8 cellular contexts compared by ENCODE assay signal in the genomic region with DNA sequence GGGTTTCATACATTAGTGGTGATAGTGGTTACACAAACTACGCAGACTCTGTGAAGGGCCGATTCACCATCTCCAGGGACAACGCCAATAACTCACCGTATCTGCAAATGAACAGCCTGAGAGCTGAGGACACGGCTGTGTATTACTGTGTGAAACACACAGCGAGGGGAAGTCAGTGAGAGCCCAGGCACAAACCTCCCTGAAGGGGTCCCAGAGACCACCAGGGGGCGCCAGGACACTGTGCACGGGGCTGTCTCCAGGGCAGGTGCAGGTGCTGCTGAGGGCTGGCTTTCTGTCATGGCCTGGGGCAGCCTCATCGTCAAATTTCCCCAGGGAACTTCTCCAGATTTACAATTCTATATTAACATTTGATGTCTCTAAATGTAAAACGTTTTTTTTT.
A peak's percentile ranks its signal among the peaks of the same experiment; 100 is the strongest.
DNase-seq lines count a peak whose midpoint lies in the region; ATAC-seq and TF ChIP-seq lines count a peak whose summit lies in the region.
"Not testable (repeated sequence)": the region's sequence is repeated elsewhere in the genome, so short reads cannot be mapped to it uniquely, and the experiment has no call there.

No MANE protein-coding gene starts in this region.

- DNase-seq in WERI-Rb-1 = peak; percentile 35
- peak; percentile 7 to 41 (median 11) for DNase-seq in activated CD8-positive, alpha-beta memory T cell treated with anti-CD3 and anti-CD28 coated beads for 48 hours (ENCODE audit: low read depth in 2 of 3, low spot score in 2 of 3)
- DNase-seq in activated naive CD4-positive, alpha-beta T cell treated with anti-CD3 and anti-CD28 coated beads, Interleukin-2, amount 10 ng/mL, durations not matched to agents 7 days and 5 days = peak; percentile 38
- peak; percentile 13 to 49 for DNase-seq in heart right ventricle
- peak in 9 of 10 donors; percentile 14 to 82 (median 30) for DNase-seq in posterior cingulate gyrus
- DNase-seq in stimulated activated CD4-positive, alpha-beta T cell treated with anti-CD3 and anti-CD28 coated beads, TNF-alpha, amount 100 ng/mL, for 24 hours (ENCODE audit: low read depth in 3 of 3) = peak; percentile 1 to 58 (median 28)
- DNase-seq in upper lobe of right lung = peak; percentile 62

- WGBS in heart right ventricle, 2 donors = 21 to 26% methylated on average over 8 of the region's 10 CpGs

- H3K4me1 ChIP-seq in heart right ventricle, upper lobe of right lung: not testable (repeated sequence)

- H3K27me3 ChIP-seq in WERI-Rb-1 (ENCODE audit: insufficient read depth, low read depth, severe bottlenecking); heart right ventricle; upper lobe of right lung: not testable (repeated sequence)

- H3K36me3 Mint-ChIP-seq in activated naive CD4-positive, alpha-beta T cell treated with anti-CD3 and anti-CD28 coated beads, Interleukin-2, amount 10 ng/mL, durations not matched to agents 7 days and 5 days = not testable (repeated sequence)

- H3K9me3 ChIP-seq in WERI-Rb-1 (ENCODE audit: severe bottlenecking); heart right ventricle; upper lobe of right lung: not testable (repeated sequence)

- CTCF ChIA-PET in activated naive CD4-positive, alpha-beta T cell treated with anti-CD3 and anti-CD28 coated beads, Interleukin-2, amount 10 ng/mL, durations not matched to agents 7 days and 5 days (lab: Charles Lee) = not testable (repeated sequence)

- not testable (repeated sequence) for H3K4me1 Mint-ChIP-seq in activated naive CD4-positive, alpha-beta T cell treated with anti-CD3 and anti-CD28 coated beads, Interleukin-2, amount 10 ng/mL, durations not matched to agents 7 days and 5 days

- not testable (repeated sequence) for H3K27me3 Mint-ChIP-seq in activated naive CD4-positive, alpha-beta T cell treated with anti-CD3 and anti-CD28 coated beads, Interleukin-2, amount 10 ng/mL, durations not matched to agents 7 days and 5 days

- H3K27ac Mint-ChIP-seq in activated naive CD4-positive, alpha-beta T cell treated with anti-CD3 and anti-CD28 coated beads, Interleukin-2, amount 10 ng/mL, durations not matched to agents 7 days and 5 days = not testable (repeated sequence)

- TF ChIP-seq CTCF in WERI-Rb-1 (IDR thresholded peaks at IDR 0.05; ENCODE audit: low read depth, low read length) (0 out of 2 replicates have a peak, but pooled peaks have one; percentile 15), heart right ventricle (IDR thresholded peaks at IDR 0.05) (peak in 6 of 9 donors; percentile 25 to 47 (median 43)), upper lobe of right lung (IDR thresholded peaks at IDR 0.05) (peak; percentile 30)

- not testable (repeated sequence) for H3K27ac ChIP-seq in WERI-Rb-1, heart right ventricle, upper lobe of right lung

- not testable (repeated sequence) for H3K9me3 Mint-ChIP-seq in activated naive CD4-positive, alpha-beta T cell treated with anti-CD3 and anti-CD28 coated beads, Interleukin-2, amount 10 ng/mL, durations not matched to agents 7 days and 5 days

- ATAC-seq in GM21390 (IDR thresholded peaks at IDR 0.05; ENCODE audit: unreplicated experiment) = peak; percentile 92
- ATAC-seq in heart right ventricle, upper lobe of right lung: not testable (repeated sequence)

- H3K36me3 ChIP-seq in WERI-Rb-1, heart right ventricle, upper lobe of right lung: not testable (repeated sequence)

- intact Hi-C loops in heart right ventricle (cut with DNase I); posterior cingulate gyrus (cut with DNase I); upper lobe of right lung (cut with DNase I): not testable (repeated sequence)

- H3K4me3 Mint-ChIP-seq in activated naive CD4-positive, alpha-beta T cell treated with anti-CD3 and anti-CD28 coated beads, Interleukin-2, amount 10 ng/mL, durations not matched to agents 7 days and 5 days = not testable (repeated sequence)

- H3K4me3 ChIP-seq in WERI-Rb-1 (ENCODE audit: low read depth, low read length); heart right ventricle; upper lobe of right lung: not testable (repeated sequence)

Comparison
In these comparisons a context has a peak if more than half of its experiments do, and no peak if none do; other contexts are left out.
1. DNase-seq: peak in every context shown above with its lines; median percentile 62 in upper lobe of right lung; 38 in activated naive CD4-positive, alpha-beta T cell treated with anti-CD3 and anti-CD28 coated beads, Interleukin-2, amount 10 ng/mL, durations not matched to agents 7 days and 5 days; 35 in WERI-Rb-1; 31 in heart right ventricle; 30 in posterior cingulate gyrus; 28 in stimulated activated CD4-positive, alpha-beta T cell treated with anti-CD3 and anti-CD28 coated beads, TNF-alpha, amount 100 ng/mL, for 24 hours; 11 in activated CD8-positive, alpha-beta memory T cell treated with anti-CD3 and anti-CD28 coated beads for 48 hours.